Comparison of ENCODE assay signal across 33 cellular contexts in genomic region chr10:127115086-127115485, GRCh38.
"Had no signal": no experiment of that assay in that cellular context is flagged by ENCODE, and none has a peak within 500 bp of the region (broad histone marks: within the 10 kb centered on the region; RNA-seq: fewer than 3 reads in every experiment).

No MANE protein-coding gene starts in this region.

- H3K4me2 ChIP-seq: KMS-11 had no signal

- H3K9ac ChIP-seq: KMS-11 had no signal

- H3K27ac Mint-ChIP-seq: activated CD4-positive, alpha-beta memory T cell treated with anti-CD3 and anti-CD28 coated beads for 36 hours; activated CD4-positive, alpha-beta T cell treated with anti-CD3 and anti-CD28 coated beads, Interleukin-2, amount 10 ng/mL, durations not matched to agents 24 days and 14 days; activated naive CD4-positive, alpha-beta T cell treated with anti-CD3 and anti-CD28 coated beads for 36 hours; activated naive CD4-positive, alpha-beta T cell treated with anti-CD3 and anti-CD28 coated beads, Interleukin-2, amount 50 U/mL, for 72 hours; activated naive CD8-positive, alpha-beta T cell treated with anti-CD3 and anti-CD28 coated beads, Interleukin-2, amount 50 U/mL, for 24 hours; activated T-helper 1 cell treated with anti-CD3 and anti-CD28 coated beads, Interleukin-12 subunit alpha, Interleukin-12 subunit beta, Interleukin-2, Interleukin-4 antibody, amounts not matched to agents 30 ng/mL and 10 ng/mL and 1 ng/mL, durations not matched to agents 14 hours and 24 hours and 36 hours; brain; T-cell; T-helper 17 cell had no signal

- H3K9me3 Mint-ChIP-seq: activated CD4-positive, alpha-beta T cell treated with anti-CD3 and anti-CD28 coated beads, Interleukin-2, amount 10 ng/mL, durations not matched to agents 24 days and 14 days; activated T-helper 1 cell treated with anti-CD3 and anti-CD28 coated beads, Interleukin-12 subunit alpha, Interleukin-12 subunit beta, Interleukin-2, Interleukin-4 antibody, amounts not matched to agents 30 ng/mL and 10 ng/mL and 1 ng/mL, durations not matched to agents 14 hours and 24 hours and 36 hours; brain had no signal

- ATAC-seq: activated naive CD4-positive, alpha-beta T cell treated with anti-CD3 and anti-CD28 coated beads, Interleukin-2, amount 50 U/mL, for 72 hours; activated naive CD8-positive, alpha-beta T cell treated with anti-CD3 and anti-CD28 coated beads, Interleukin-2, amount 50 U/mL, for 24 hours; activated T-cell treated with anti-CD3 and anti-CD28 coated beads, Interleukin-2, amount 50 U/mL, for 4 hours; PC-3; SK-N-SH treated with all-trans-retinoic acid at 6 μM for 48 hours; T-cell; T-helper 17 cell had no signal

- H3K4me3 Mint-ChIP-seq: activated CD4-positive, alpha-beta memory T cell treated with anti-CD3 and anti-CD28 coated beads for 36 hours; activated CD4-positive, alpha-beta T cell treated with anti-CD3 and anti-CD28 coated beads, Interleukin-2, amount 10 ng/mL, durations not matched to agents 24 days and 14 days; activated naive CD4-positive, alpha-beta T cell treated with anti-CD3 and anti-CD28 coated beads for 36 hours; activated naive CD8-positive, alpha-beta T cell treated with anti-CD3 and anti-CD28 coated beads, Interleukin-2, amount 50 U/mL, for 24 hours; activated T-cell treated with anti-CD3 and anti-CD28 coated beads, Interleukin-2, amount 50 U/mL, for 4 hours; activated T-helper 1 cell treated with anti-CD3 and anti-CD28 coated beads, Interleukin-12 subunit alpha, Interleukin-12 subunit beta, Interleukin-2, Interleukin-4 antibody, amounts not matched to agents 30 ng/mL and 10 ng/mL and 1 ng/mL, durations not matched to agents 14 hours and 24 hours and 36 hours; brain; T-cell; T-helper 17 cell had no signal

- DNase-seq: activated CD4-positive, alpha-beta memory T cell treated with anti-CD3 and anti-CD28 coated beads for 36 hours; activated CD4-positive, alpha-beta T cell treated with anti-CD3 and anti-CD28 coated beads, Interleukin-2, amount 10 ng/mL, durations not matched to agents 24 days and 14 days; activated CD4-positive, CD25-positive, alpha-beta regulatory T cell; activated CD8-positive, alpha-beta memory T cell treated with anti-CD3 and anti-CD28 coated beads, Interleukin-2, amount 50 U/mL, for 4 hours; activated gamma-delta T cell treated with Interleukin-2 at 50 U/mL for 16 hours; activated naive CD4-positive, alpha-beta T cell treated with anti-CD3 and anti-CD28 coated beads for 36 hours; activated naive CD8-positive, alpha-beta T cell treated with anti-CD3 and anti-CD28 coated beads, Interleukin-2, amount 50 U/mL, for 24 hours; activated T-cell treated with anti-CD3 and anti-CD28 coated beads for 4 hours; activated T-cell treated with anti-CD3 and anti-CD28 coated beads, Interleukin-2, amount 50 U/mL, for 4 hours; anterior cingulate cortex; caudate nucleus; MM.1S; MV-4-11; NCI-H1092; NCI-H1436 treated with DMSO at 0.1 percent for 48 hours; NCI-H1694 treated with DMSO at 0.1 percent for 48 hours; NCI-H2029; NCI-H345; NCI-H524 treated with DMSO at 0.1 percent for 48 hours; PC-3; Peyer's patch; RPMI8226; SHP77 treated with DMSO at 0.1 percent for 48 hours; T-cell; T-helper 17 cell; T-helper 9 cell had no signal

- H3K36me3 Mint-ChIP-seq: activated CD4-positive, alpha-beta memory T cell treated with anti-CD3 and anti-CD28 coated beads for 36 hours; activated naive CD4-positive, alpha-beta T cell treated with anti-CD3 and anti-CD28 coated beads, Interleukin-2, amount 50 U/mL, for 72 hours; T-cell had no signal

- H3K9me3 ChIP-seq: Peyer's patch, SJSA1 had no signal

- H3K27ac ChIP-seq: KMS-11, Peyer's patch, SJSA1, VCaP had no signal

- H3K4me3 ChIP-seq: Peyer's patch, SJSA1 had no signal

- H3K4me1 Mint-ChIP-seq: activated naive CD8-positive, alpha-beta T cell treated with anti-CD3 and anti-CD28 coated beads, Interleukin-2, amount 50 U/mL, for 24 hours; brain; T-cell; T-helper 17 cell had no signal

- H3K4me1 ChIP-seq: Peyer's patch, SJSA1 had no signal

- H3K27me3 ChIP-seq: Peyer's patch, SJSA1 had no signal

- H3K27me3 Mint-ChIP-seq: activated CD4-positive, alpha-beta T cell treated with anti-CD3 and anti-CD28 coated beads, Interleukin-2, amount 10 ng/mL, durations not matched to agents 24 days and 14 days; brain; T-helper 17 cell had no signal
